ENCODE assay signal across 3 cellular contexts in genomic region chr4:98627477-98627876, GRCh38.
TF ChIP-seq lines count a peak whose summit lies in the region.

No MANE protein-coding gene starts in this region.

TF ChIP-seq in SK-N-SH, 30 proteins besides CTCF, POLR2A, EP300 and RAD21:
- no peak for TF ChIP-seq TEAD4 (IDR thresholded peaks at IDR 0.05; ENCODE audit: borderline replicate concordance, insufficient read depth)
- TF ChIP-seq, protein P1, sequence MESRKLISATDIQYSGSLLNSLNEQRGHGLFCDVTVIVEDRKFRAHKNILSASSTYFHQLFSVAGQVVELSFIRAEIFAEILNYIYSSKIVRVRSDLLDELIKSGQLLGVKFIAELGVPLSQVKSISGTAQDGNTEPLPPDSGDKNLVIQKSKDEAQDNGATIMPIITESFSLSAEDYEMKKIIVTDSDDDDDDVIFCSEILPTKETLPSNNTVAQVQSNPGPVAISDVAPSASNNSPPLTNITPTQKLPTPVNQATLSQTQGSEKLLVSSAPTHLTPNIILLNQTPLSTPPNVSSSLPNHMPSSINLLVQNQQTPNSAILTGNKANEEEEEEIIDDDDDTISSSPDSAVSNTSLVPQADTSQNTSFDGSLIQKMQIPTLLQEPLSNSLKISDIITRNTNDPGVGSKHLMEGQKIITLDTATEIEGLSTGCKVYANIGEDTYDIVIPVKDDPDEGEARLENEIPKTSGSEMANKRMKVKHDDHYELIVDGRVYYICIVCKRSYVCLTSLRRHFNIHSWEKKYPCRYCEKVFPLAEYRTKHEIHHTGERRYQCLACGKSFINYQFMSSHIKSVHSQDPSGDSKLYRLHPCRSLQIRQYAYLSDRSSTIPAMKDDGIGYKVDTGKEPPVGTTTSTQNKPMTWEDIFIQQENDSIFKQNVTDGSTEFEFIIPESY (IDR thresholded peaks at IDR 0.05; ENCODE audit: borderline replicate concordance, low read depth): no peak
- TF ChIP-seq, protein P2, sequence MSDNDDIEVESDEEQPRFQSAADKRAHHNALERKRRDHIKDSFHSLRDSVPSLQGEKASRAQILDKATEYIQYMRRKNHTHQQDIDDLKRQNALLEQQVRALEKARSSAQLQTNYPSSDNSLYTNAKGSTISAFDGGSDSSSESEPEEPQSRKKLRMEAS (IDR thresholded peaks at IDR 0.05; ENCODE audit: low read depth): 0 out of 2 replicates have a peak, but pooled peaks have one; percentile 2
- TF ChIP-seq CHD2 (IDR thresholded peaks at IDR 0.05; ENCODE audit: low read length, partially characterized antibody): no peak
- TF ChIP-seq GABPA (IDR thresholded peaks at IDR 0.05; ENCODE audit: low read depth): no peak

TF ChIP-seq in SK-N-SH treated with all-trans-retinoic acid at 6 μM for 48 hours, 23 proteins besides CTCF, POLR2A, EP300 and RAD21:
- TF ChIP-seq ZNF8 (CRISPR knock-in tag; IDR thresholded peaks at IDR 0.05): no peak
- TF ChIP-seq PATZ1 (CRISPR knock-in tag; IDR thresholded peaks at IDR 0.05; ENCODE audit: borderline replicate concordance): no peak

TF ChIP-seq in HEK293T, 16 proteins besides CTCF, POLR2A, EP300 and RAD21 (continued from another document):
- TF ChIP-seq BHLHE40 (IDR thresholded peaks at IDR 0.05; ENCODE audit: borderline replicate concordance) (no peak), LEF1 (IDR thresholded peaks at IDR 0.05; ENCODE audit: borderline replicate concordance) (no peak), FOXM1 (IDR thresholded peaks at IDR 0.05; ENCODE audit: borderline replicate concordance) (no peak), ELF4 (IDR thresholded peaks at IDR 0.05) (no peak), PKNOX1 (IDR thresholded peaks at IDR 0.05) (no peak), CTBP1 (IDR thresholded peaks at IDR 0.05; ENCODE audit: borderline replicate concordance) (no peak), L3MBTL2 (conservative IDR thresholded peaks at IDR 0.05) (no peak), NFRKB (IDR thresholded peaks at IDR 0.05) (no peak), SUZ12 (IDR thresholded peaks at IDR 0.05) (no peak), FOXA1 (IDR thresholded peaks at IDR 0.05) (no peak), SP1 (IDR thresholded peaks at IDR 0.05) (no peak), ARNT (IDR thresholded peaks at IDR 0.05) (no peak), FOXK2 (IDR thresholded peaks at IDR 0.05) (no peak), HDGF (IDR thresholded peaks at IDR 0.05; ENCODE audit: borderline replicate concordance) (no peak), TARDBP (IDR thresholded peaks at IDR 0.05) (no peak)
TF ChIP-seq in HEK293T: peak in this region for 0.
